ENCODE assay signal across 2 cellular contexts in the genomic region with DNA sequence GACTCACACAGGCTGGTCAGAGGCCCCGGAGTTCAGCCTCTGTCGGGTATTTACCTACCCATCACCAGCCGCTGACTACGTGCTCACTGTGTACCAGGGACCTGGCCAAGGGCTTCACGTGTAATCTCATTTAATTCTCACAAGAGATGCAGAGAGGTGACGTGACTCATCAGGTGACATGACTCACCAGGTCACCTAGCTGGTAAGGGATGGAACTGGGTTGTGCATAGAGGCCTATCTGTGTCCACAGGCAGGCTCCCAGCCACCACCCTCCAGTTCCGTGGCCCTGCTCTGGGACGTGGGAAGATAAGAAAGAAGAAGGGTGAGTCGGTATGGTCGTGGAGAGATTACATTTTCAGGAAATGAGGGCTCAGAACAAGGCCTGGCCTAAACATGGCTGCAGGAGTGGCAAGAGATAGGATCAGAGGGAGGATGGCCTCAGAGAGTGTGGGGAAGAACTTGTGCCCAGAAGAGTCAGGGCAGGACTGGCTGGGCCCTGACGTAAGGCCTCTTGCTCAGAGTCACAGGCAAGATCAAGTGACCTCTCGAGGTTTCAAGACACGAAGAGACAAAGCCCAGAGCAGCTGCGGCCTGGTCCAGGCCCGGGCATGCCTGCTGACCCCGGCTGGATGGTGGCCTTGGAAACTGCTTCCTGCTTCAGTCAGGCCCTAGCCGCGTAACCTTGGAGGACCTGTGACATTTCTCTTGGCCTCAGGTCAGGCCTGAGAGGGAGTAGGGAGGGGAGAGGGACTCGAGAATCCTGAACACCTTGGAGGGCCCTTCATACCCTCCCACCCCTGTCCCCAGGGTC.
TF ChIP-seq lines count a peak whose summit lies in the region.

No MANE protein-coding gene starts in this region.

TF ChIP-seq in K562, 482 proteins besides CTCF, POLR2A, EP300 and RAD21 (continued from another document and continues in another):
- TF ChIP-seq, protein P1, sequence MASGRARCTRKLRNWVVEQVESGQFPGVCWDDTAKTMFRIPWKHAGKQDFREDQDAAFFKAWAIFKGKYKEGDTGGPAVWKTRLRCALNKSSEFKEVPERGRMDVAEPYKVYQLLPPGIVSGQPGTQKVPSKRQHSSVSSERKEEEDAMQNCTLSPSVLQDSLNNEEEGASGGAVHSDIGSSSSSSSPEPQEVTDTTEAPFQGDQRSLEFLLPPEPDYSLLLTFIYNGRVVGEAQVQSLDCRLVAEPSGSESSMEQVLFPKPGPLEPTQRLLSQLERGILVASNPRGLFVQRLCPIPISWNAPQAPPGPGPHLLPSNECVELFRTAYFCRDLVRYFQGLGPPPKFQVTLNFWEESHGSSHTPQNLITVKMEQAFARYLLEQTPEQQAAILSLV (tag; IDR thresholded peaks at IDR 0.05), result peak; percentile 98
- TF ChIP-seq, protein P2, sequence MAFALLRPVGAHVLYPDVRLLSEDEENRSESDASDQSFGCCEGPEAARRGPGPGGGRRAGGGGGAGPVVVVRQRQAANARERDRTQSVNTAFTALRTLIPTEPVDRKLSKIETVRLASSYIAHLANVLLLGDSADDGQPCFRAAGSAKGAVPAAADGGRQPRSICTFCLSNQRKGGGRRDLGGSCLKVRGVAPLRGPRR (CRISPR knock-in tag; IDR thresholded peaks at IDR 0.05), result peak; percentile 98
- TF ChIP-seq, protein P3, sequence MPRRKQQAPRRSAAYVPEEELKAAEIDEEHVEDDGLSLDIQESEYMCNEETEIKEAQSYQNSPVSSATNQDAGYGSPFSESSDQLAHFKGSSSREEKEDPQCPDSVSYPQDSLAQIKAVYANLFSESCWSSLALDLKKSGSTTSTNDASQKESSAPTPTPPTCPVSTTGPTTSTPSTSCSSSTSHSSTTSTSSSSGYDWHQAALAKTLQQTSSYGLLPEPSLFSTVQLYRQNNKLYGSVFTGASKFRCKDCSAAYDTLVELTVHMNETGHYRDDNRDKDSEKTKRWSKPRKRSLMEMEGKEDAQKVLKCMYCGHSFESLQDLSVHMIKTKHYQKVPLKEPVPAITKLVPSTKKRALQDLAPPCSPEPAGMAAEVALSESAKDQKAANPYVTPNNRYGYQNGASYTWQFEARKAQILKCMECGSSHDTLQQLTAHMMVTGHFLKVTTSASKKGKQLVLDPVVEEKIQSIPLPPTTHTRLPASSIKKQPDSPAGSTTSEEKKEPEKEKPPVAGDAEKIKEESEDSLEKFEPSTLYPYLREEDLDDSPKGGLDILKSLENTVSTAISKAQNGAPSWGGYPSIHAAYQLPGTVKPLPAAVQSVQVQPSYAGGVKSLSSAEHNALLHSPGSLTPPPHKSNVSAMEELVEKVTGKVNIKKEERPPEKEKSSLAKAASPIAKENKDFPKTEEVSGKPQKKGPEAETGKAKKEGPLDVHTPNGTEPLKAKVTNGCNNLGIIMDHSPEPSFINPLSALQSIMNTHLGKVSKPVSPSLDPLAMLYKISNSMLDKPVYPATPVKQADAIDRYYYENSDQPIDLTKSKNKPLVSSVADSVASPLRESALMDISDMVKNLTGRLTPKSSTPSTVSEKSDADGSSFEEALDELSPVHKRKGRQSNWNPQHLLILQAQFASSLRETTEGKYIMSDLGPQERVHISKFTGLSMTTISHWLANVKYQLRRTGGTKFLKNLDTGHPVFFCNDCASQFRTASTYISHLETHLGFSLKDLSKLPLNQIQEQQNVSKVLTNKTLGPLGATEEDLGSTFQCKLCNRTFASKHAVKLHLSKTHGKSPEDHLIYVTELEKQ (CRISPR knock-in tag; IDR thresholded peaks at IDR 0.05), result peak; percentile 88
- TF ChIP-seq SP1 (CRISPR knock-in tag; IDR thresholded peaks at IDR 0.05) (peak; percentile 82), ZBTB8A (IDR thresholded peaks at IDR 0.05; ENCODE audit: partially characterized antibody) (no peak), EP400 (IDR thresholded peaks at IDR 0.05) (peak; percentile 94), U2AF2 (optimal IDR thresholded peaks at IDR 0.05; ENCODE audit: low read depth, low read length) (no peak), PHB (CRISPR knock-in tag; IDR thresholded peaks at IDR 0.05) (no peak)
- TF ChIP-seq, protein P4, sequence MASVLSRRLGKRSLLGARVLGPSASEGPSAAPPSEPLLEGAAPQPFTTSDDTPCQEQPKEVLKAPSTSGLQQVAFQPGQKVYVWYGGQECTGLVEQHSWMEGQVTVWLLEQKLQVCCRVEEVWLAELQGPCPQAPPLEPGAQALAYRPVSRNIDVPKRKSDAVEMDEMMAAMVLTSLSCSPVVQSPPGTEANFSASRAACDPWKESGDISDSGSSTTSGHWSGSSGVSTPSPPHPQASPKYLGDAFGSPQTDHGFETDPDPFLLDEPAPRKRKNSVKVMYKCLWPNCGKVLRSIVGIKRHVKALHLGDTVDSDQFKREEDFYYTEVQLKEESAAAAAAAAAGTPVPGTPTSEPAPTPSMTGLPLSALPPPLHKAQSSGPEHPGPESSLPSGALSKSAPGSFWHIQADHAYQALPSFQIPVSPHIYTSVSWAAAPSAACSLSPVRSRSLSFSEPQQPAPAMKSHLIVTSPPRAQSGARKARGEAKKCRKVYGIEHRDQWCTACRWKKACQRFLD (CRISPR knock-in tag; IDR thresholded peaks at IDR 0.05), result peak; percentile 99
- TF ChIP-seq, protein P5, sequence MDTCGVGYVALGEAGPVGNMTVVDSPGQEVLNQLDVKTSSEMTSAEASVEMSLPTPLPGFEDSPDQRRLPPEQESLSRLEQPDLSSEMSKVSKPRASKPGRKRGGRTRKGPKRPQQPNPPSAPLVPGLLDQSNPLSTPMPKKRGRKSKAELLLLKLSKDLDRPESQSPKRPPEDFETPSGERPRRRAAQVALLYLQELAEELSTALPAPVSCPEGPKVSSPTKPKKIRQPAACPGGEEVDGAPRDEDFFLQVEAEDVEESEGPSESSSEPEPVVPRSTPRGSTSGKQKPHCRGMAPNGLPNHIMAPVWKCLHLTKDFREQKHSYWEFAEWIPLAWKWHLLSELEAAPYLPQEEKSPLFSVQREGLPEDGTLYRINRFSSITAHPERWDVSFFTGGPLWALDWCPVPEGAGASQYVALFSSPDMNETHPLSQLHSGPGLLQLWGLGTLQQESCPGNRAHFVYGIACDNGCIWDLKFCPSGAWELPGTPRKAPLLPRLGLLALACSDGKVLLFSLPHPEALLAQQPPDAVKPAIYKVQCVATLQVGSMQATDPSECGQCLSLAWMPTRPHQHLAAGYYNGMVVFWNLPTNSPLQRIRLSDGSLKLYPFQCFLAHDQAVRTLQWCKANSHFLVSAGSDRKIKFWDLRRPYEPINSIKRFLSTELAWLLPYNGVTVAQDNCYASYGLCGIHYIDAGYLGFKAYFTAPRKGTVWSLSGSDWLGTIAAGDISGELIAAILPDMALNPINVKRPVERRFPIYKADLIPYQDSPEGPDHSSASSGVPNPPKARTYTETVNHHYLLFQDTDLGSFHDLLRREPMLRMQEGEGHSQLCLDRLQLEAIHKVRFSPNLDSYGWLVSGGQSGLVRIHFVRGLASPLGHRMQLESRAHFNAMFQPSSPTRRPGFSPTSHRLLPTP (IDR thresholded peaks at IDR 0.05; ENCODE audit: borderline replicate concordance, extremely low read depth, insufficient read length), result no peak

TF ChIP-seq in HepG2, 621 proteins besides CTCF, POLR2A, EP300 and RAD21 (continued from another document and continues in another):
- TF ChIP-seq CREM (IDR thresholded peaks at IDR 0.05) (peak; percentile 74), CREM (CRISPR knock-in tag; IDR thresholded peaks at IDR 0.05) (no peak), RFXAP (CRISPR knock-in tag; IDR thresholded peaks at IDR 0.05; ENCODE audit: borderline replicate concordance) (no peak), ZNF747 (CRISPR knock-in tag; IDR thresholded peaks at IDR 0.05; ENCODE audit: borderline replicate concordance) (no peak), ARNT (IDR thresholded peaks at IDR 0.05) (no peak), TP53 (CRISPR knock-in tag; conservative IDR thresholded peaks at IDR 0.05) (peak; percentile 95), TRIM24 (CRISPR knock-in tag; IDR thresholded peaks at IDR 0.05) (no peak), TGIF2 (CRISPR knock-in tag; IDR thresholded peaks at IDR 0.05) (0 out of 2 replicates have a peak, but pooled peaks have one; percentile 20), ZNF790 (CRISPR knock-in tag; IDR thresholded peaks at IDR 0.05; ENCODE audit: borderline replicate concordance) (peak; percentile 55; the same call in 1 of the 2 replicates), ZNF83 (CRISPR knock-in tag; IDR thresholded peaks at IDR 0.05; ENCODE audit: borderline replicate concordance) (no peak), PTBP1 (IDR thresholded peaks at IDR 0.05; ENCODE audit: low read depth, low read length, poor library complexity, severe bottlenecking) (no peak), MXD4 (CRISPR knock-in tag; IDR thresholded peaks at IDR 0.05) (peak; percentile 16; the same call in 1 of the 2 replicates), ZNF709 (CRISPR knock-in tag; IDR thresholded peaks at IDR 0.05) (no peak; the same call in 1 of the 2 replicates), NFKB2 (CRISPR knock-in tag; IDR thresholded peaks at IDR 0.05; ENCODE audit: borderline replicate concordance) (peak; percentile 40; the same call in 1 of the 2 replicates), KDM1A (CRISPR knock-in tag; IDR thresholded peaks at IDR 0.05) (peak; percentile 69)
- TF ChIP-seq, protein P6, sequence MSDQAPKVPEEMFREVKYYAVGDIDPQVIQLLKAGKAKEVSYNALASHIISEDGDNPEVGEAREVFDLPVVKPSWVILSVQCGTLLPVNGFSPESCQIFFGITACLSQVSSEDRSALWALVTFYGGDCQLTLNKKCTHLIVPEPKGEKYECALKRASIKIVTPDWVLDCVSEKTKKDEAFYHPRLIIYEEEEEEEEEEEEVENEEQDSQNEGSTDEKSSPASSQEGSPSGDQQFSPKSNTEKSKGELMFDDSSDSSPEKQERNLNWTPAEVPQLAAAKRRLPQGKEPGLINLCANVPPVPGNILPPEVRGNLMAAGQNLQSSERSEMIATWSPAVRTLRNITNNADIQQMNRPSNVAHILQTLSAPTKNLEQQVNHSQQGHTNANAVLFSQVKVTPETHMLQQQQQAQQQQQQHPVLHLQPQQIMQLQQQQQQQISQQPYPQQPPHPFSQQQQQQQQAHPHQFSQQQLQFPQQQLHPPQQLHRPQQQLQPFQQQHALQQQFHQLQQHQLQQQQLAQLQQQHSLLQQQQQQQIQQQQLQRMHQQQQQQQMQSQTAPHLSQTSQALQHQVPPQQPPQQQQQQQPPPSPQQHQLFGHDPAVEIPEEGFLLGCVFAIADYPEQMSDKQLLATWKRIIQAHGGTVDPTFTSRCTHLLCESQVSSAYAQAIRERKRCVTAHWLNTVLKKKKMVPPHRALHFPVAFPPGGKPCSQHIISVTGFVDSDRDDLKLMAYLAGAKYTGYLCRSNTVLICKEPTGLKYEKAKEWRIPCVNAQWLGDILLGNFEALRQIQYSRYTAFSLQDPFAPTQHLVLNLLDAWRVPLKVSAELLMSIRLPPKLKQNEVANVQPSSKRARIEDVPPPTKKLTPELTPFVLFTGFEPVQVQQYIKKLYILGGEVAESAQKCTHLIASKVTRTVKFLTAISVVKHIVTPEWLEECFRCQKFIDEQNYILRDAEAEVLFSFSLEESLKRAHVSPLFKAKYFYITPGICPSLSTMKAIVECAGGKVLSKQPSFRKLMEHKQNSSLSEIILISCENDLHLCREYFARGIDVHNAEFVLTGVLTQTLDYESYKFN (CRISPR knock-in tag; conservative IDR thresholded peaks at IDR 0.05), result peak; percentile 85
- TF ChIP-seq, protein P7, sequence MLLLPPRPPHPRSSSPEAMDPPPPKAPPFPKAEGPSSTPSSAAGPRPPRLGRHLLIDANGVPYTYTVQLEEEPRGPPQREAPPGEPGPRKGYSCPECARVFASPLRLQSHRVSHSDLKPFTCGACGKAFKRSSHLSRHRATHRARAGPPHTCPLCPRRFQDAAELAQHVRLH (CRISPR knock-in tag; IDR thresholded peaks at IDR 0.05; ENCODE audit: borderline replicate concordance, low read depth), result peak; percentile 54; the same call in 1 of the 2 replicates
- TF ChIP-seq, protein P8, sequence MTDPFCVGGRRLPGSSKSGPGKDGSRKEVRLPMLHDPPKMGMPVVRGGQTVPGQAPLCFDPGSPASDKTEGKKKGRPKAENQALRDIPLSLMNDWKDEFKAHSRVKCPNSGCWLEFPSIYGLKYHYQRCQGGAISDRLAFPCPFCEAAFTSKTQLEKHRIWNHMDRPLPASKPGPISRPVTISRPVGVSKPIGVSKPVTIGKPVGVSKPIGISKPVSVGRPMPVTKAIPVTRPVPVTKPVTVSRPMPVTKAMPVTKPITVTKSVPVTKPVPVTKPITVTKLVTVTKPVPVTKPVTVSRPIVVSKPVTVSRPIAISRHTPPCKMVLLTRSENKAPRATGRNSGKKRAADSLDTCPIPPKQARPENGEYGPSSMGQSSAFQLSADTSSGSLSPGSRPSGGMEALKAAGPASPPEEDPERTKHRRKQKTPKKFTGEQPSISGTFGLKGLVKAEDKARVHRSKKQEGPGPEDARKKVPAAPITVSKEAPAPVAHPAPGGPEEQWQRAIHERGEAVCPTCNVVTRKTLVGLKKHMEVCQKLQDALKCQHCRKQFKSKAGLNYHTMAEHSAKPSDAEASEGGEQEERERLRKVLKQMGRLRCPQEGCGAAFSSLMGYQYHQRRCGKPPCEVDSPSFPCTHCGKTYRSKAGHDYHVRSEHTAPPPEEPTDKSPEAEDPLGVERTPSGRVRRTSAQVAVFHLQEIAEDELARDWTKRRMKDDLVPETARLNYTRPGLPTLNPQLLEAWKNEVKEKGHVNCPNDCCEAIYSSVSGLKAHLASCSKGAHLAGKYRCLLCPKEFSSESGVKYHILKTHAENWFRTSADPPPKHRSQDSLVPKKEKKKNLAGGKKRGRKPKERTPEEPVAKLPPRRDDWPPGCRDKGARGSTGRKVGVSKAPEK (CRISPR knock-in tag; IDR thresholded peaks at IDR 0.05; ENCODE audit: borderline replicate concordance), result 0 out of 2 replicates have a peak, but pooled peaks have one; percentile 10
- TF ChIP-seq, protein P9, sequence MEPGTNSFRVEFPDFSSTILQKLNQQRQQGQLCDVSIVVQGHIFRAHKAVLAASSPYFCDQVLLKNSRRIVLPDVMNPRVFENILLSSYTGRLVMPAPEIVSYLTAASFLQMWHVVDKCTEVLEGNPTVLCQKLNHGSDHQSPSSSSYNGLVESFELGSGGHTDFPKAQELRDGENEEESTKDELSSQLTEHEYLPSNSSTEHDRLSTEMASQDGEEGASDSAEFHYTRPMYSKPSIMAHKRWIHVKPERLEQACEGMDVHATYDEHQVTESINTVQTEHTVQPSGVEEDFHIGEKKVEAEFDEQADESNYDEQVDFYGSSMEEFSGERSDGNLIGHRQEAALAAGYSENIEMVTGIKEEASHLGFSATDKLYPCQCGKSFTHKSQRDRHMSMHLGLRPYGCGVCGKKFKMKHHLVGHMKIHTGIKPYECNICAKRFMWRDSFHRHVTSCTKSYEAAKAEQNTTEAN (CRISPR knock-in tag; conservative IDR thresholded peaks at IDR 0.05), result 0 out of 2 replicates have a peak, but pooled peaks have one; percentile 26
- TF ChIP-seq, protein P10, sequence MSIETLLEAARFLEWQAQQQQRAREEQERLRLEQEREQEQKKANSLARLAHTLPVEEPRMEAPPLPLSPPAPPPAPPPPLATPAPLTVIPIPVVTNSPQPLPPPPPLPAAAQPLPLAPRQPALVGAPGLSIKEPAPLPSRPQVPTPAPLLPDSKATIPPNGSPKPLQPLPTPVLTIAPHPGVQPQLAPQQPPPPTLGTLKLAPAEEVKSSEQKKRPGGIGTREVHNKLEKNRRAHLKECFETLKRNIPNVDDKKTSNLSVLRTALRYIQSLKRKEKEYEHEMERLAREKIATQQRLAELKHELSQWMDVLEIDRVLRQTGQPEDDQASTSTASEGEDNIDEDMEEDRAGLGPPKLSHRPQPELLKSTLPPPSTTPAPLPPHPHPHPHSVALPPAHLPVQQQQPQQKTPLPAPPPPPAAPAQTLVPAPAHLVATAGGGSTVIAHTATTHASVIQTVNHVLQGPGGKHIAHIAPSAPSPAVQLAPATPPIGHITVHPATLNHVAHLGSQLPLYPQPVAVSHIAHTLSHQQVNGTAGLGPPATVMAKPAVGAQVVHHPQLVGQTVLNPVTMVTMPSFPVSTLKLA (IDR thresholded peaks at IDR 0.05), result peak; percentile 66
- TF ChIP-seq, protein P11, sequence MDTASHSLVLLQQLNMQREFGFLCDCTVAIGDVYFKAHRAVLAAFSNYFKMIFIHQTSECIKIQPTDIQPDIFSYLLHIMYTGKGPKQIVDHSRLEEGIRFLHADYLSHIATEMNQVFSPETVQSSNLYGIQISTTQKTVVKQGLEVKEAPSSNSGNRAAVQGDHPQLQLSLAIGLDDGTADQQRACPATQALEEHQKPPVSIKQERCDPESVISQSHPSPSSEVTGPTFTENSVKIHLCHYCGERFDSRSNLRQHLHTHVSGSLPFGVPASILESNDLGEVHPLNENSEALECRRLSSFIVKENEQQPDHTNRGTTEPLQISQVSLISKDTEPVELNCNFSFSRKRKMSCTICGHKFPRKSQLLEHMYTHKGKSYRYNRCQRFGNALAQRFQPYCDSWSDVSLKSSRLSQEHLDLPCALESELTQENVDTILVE (CRISPR knock-in tag; IDR thresholded peaks at IDR 0.05), result no peak
